In the genomic region with DNA sequence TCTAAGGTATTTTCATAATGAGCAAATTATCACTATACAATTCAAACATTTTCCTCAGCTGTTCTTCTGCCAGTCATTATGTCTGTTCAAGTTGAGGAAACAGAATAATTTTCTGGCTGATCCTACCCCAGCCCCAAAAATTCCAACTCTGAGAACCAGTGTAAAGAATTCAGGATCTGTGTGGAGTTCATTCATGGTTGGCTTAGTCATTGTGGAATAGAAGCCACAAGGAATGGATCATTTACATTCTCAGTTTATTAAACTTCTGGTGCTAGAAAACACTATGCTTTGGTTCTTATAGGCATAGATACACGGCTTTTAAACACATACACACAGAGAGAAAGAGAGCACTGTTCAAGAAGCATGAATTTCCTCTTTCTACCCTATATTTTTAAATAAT, we compare ENCODE assay signal across 16 cellular contexts.
A peak's percentile ranks its signal among the peaks of the same experiment; 100 is the strongest.
DNase-seq lines count a peak whose midpoint lies in the region; ATAC-seq, FAIRE-seq and TF ChIP-seq lines count a peak whose summit lies in the region.
"Had no signal": no experiment of that assay in that cellular context is flagged by ENCODE, and none has a peak within 500 bp of the region (broad histone marks: within the 10 kb centered on the region; RNA-seq: fewer than 3 reads in every experiment).

No MANE protein-coding gene starts in this region.

- no peak for ATAC-seq in WTC11
- ATAC-seq: gastroesophageal sphincter had no signal

- H3K9ac ChIP-seq in adipocyte (ENCODE audit: low read length) (no peak overlapping the region), kidney (ENCODE audit: low read length in 2 of 2) (no peak overlapping the region)

- no peaks in the 10 kb centered on the region for H3K9me3 Mint-ChIP-seq in activated CD4-positive, alpha-beta T cell treated with anti-CD3 and anti-CD28 coated beads, Interleukin-2, amount 10 ng/mL, durations not matched to agents 24 days and 14 days
- H3K9me3 Mint-ChIP-seq in WTC11: no peaks in the 10 kb centered on the region
- H3K9me3 Mint-ChIP-seq: CD4-positive, CD25-positive, alpha-beta regulatory T cell had no signal

- H3K36me3 Mint-ChIP-seq in activated CD4-positive, alpha-beta T cell treated with anti-CD3 and anti-CD28 coated beads, Interleukin-2, amount 10 ng/mL, durations not matched to agents 24 days and 14 days (ENCODE audit: low read depth): no peaks in the 10 kb centered on the region
- H3K36me3 Mint-ChIP-seq in WTC11: no peaks in the 10 kb centered on the region
- H3K36me3 Mint-ChIP-seq: CD4-positive, CD25-positive, alpha-beta regulatory T cell had no signal

- no peak for FAIRE-seq in kidney (lab: Jason Lieb, UNC)
- FAIRE-seq: bronchial epithelial cell, G401.6 had no signal

- no peaks in the 10 kb centered on the region for H3K27me3 Mint-ChIP-seq in activated CD4-positive, alpha-beta T cell treated with anti-CD3 and anti-CD28 coated beads, Interleukin-2, amount 10 ng/mL, durations not matched to agents 24 days and 14 days
- H3K27me3 Mint-ChIP-seq in WTC11 (ENCODE audit: low read depth): no peaks in the 10 kb centered on the region
- H3K27me3 Mint-ChIP-seq: CD4-positive, CD25-positive, alpha-beta regulatory T cell had no signal

- H3K4me1 Mint-ChIP-seq in activated CD4-positive, alpha-beta T cell treated with anti-CD3 and anti-CD28 coated beads, Interleukin-2, amount 10 ng/mL, durations not matched to agents 24 days and 14 days: peaks cover 6% of the 10 kb centered on the region
- H3K4me1 Mint-ChIP-seq in WTC11: peaks cover 24% of the 10 kb centered on the region

- H3K27ac Mint-ChIP-seq in activated CD4-positive, alpha-beta T cell treated with anti-CD3 and anti-CD28 coated beads, Interleukin-2, amount 10 ng/mL, durations not matched to agents 24 days and 14 days: no peak overlapping the region
- H3K27ac Mint-ChIP-seq in WTC11: no peak overlapping the region
- H3K27ac Mint-ChIP-seq: CD4-positive, CD25-positive, alpha-beta regulatory T cell had no signal

- CTCF ChIA-PET in WTC11 (lab: Charles Lee): interaction anchor here (2.1 kb wide), 1 partner anchor 121 kb away, joined by 6 read pairs; no protein-coding TSS in a partner anchor

- POLR2A ChIA-PET in WTC11 (lab: Charles Lee): interaction anchor here (0.6 kb wide), 1 partner anchor 326 kb away, joined by 3 read pairs; no protein-coding TSS in a partner anchor

- H3K4me3 ChIP-seq in adipocyte (ENCODE audit: low read length) (no peak overlapping the region), kidney (ENCODE audit: low read length in 2 of 2) (no peak overlapping the region)
- H3K4me3 ChIP-seq: gastroesophageal sphincter had no signal

- peak; percentile 36 for DNase-seq in HK-2 (ENCODE audit: unreplicated experiment)
- peak; percentile 47 for DNase-seq in adipocyte (ENCODE audit: low read depth)
- DNase-seq in hepatic stellate cell (ENCODE audit: low spot score): peak; percentile 37
- DNase-seq in activated CD4-positive, alpha-beta T cell treated with anti-CD3 and anti-CD28 coated beads, Interleukin-2, amount 10 ng/mL, durations not matched to agents 24 days and 14 days: no peak
- DNase-seq in stimulated activated CD4-positive, alpha-beta T cell treated with anti-CD3 and anti-CD28 coated beads, Interleukin-1b, Interleukin-23, amount 100 ng/mL, for 48 hours: no peak
- no peak for DNase-seq in kidney
- DNase-seq in WTC11 (ENCODE audit: low spot score): no peak
- DNase-seq: activated gamma-delta T cell; CD4-positive, CD25-positive, alpha-beta regulatory T cell; effector CD8-positive, alpha-beta T cell; midbrain; NCI-H146; NCI-H526 had no signal

- peaks cover 6% of the 10 kb centered on the region for H3K4me1 ChIP-seq in adipocyte (ENCODE audit: control insufficient read depth, insufficient read depth, low read length)
- peaks cover 0 to 5% of the 10 kb centered on the region in 2 donors for H3K4me1 ChIP-seq in kidney (ENCODE audit: control insufficient read depth in 1 of 2, insufficient read depth in 1 of 2, low read depth in 1 of 2, low read length in 2 of 2)

- no peaks in the 10 kb centered on the region for H3K27me3 ChIP-seq in adipocyte (replicated peaks; ENCODE audit: control insufficient read depth, insufficient read depth, low read length)
- H3K27me3 ChIP-seq: gastroesophageal sphincter had no signal

- intact Hi-C loops in activated CD4-positive, alpha-beta T cell treated with anti-CD3 and anti-CD28 coated beads, Interleukin-2, amount 10 ng/mL, durations not matched to agents 24 days and 14 days (cut with micrococcal nuclease): no loop called here
- intact Hi-C loops in kidney (cut with DNase I): no loop called here

- TF ChIP-seq CTCF in kidney (IDR thresholded peaks at IDR 0.05; ENCODE audit: borderline replicate concordance, extremely low read depth, insufficient read depth) (no peak), WTC11 (IDR thresholded peaks at IDR 0.05) (no peak)

- no peaks in the 10 kb centered on the region for H3K36me3 ChIP-seq in adipocyte (ENCODE audit: control insufficient read depth, insufficient read depth, low read length, severe bottlenecking)
- H3K36me3 ChIP-seq in kidney (ENCODE audit: control insufficient read depth in 1 of 2, insufficient read depth in 2 of 2, low read length in 2 of 2): no peaks in the 10 kb centered on the region
- H3K36me3 ChIP-seq: gastroesophageal sphincter had no signal

- no peaks in the 10 kb centered on the region for H3K9me3 ChIP-seq in adipocyte (ENCODE audit: control insufficient read depth, low read length)
- no peaks in the 10 kb centered on the region for H3K9me3 ChIP-seq in kidney (ENCODE audit: control insufficient read depth in 1 of 2, low read length in 2 of 2)
- H3K9me3 ChIP-seq: gastroesophageal sphincter had no signal

- no peak overlapping the region for H3K27ac ChIP-seq in kidney (ENCODE audit: low read depth in 2 of 2, low read length in 2 of 2)
- H3K27ac ChIP-seq: gastroesophageal sphincter had no signal

- H3K4me3 Mint-ChIP-seq in activated CD4-positive, alpha-beta T cell treated with anti-CD3 and anti-CD28 coated beads, Interleukin-2, amount 10 ng/mL, durations not matched to agents 24 days and 14 days: no peak overlapping the region
- H3K4me3 Mint-ChIP-seq in WTC11: no peak overlapping the region
- H3K4me3 Mint-ChIP-seq: CD4-positive, CD25-positive, alpha-beta regulatory T cell had no signal

TF ChIP-seq in WTC11, 78 proteins besides CTCF, POLR2A, EP300 and RAD21 (continues in another document):
- no peak for TF ChIP-seq ZNF317 (CRISPR knock-in tag; IDR thresholded peaks at IDR 0.05; ENCODE audit: borderline replicate concordance, low read depth)
- no peak for TF ChIP-seq USF2 (CRISPR knock-in tag; IDR thresholded peaks at IDR 0.05)
- no peak for TF ChIP-seq ZNF512 (CRISPR knock-in tag; IDR thresholded peaks at IDR 0.05; ENCODE audit: borderline replicate concordance)
- TF ChIP-seq NR1H2 (CRISPR knock-in tag; IDR thresholded peaks at IDR 0.05): no peak
- no peak for TF ChIP-seq SMAD3 (CRISPR knock-in tag; IDR thresholded peaks at IDR 0.05; ENCODE audit: borderline replicate concordance)
- no peak for TF ChIP-seq ZNF416 (CRISPR knock-in tag; IDR thresholded peaks at IDR 0.05)
- TF ChIP-seq IRF2 (CRISPR knock-in tag; IDR thresholded peaks at IDR 0.05; ENCODE audit: borderline replicate concordance, low read depth): no peak
- no peak for TF ChIP-seq NFE2L1 (CRISPR knock-in tag; IDR thresholded peaks at IDR 0.05)
- no peak for TF ChIP-seq TCF7 (CRISPR knock-in tag; IDR thresholded peaks at IDR 0.05; ENCODE audit: low read depth)
- TF ChIP-seq ZNF219 (CRISPR knock-in tag; IDR thresholded peaks at IDR 0.05; ENCODE audit: borderline replicate concordance): no peak
- TF ChIP-seq EMX1 (CRISPR knock-in tag; IDR thresholded peaks at IDR 0.05): no peak
- TF ChIP-seq ZSCAN18 (CRISPR knock-in tag; IDR thresholded peaks at IDR 0.05): no peak
- no peak for TF ChIP-seq NR2C2 (CRISPR knock-in tag; IDR thresholded peaks at IDR 0.05)
- no peak for TF ChIP-seq FOXP1 (CRISPR knock-in tag; IDR thresholded peaks at IDR 0.05; ENCODE audit: borderline replicate concordance)

Comparison
In these comparisons a context has a peak if more than half of its experiments do, and no peak if none do; other contexts are left out.
1. DNase-seq: peak in HK-2 (single experiment), adipocyte (single experiment) and hepatic stellate cell (single experiment); none in activated CD4-positive, alpha-beta T cell treated with anti-CD3 and anti-CD28 coated beads, Interleukin-2, amount 10 ng/mL, durations not matched to agents 24 days and 14 days (single experiment), stimulated activated CD4-positive, alpha-beta T cell treated with anti-CD3 and anti-CD28 coated beads, Interleukin-1b, Interleukin-23, amount 100 ng/mL, for 48 hours (single experiment), kidney (single experiment) and WTC11 (single experiment).